8 cellular contexts compared by ENCODE assay signal in genomic region chr12:53381739-53382630, GRCh38. TPM values are rescaled to one million over a fixed set of nuclear protein-coding genes. Genes with fewer than 3 reads are reported as not detected.
DNase-seq lines count a peak whose midpoint lies in the region; ATAC-seq, FAIRE-seq and TF ChIP-seq lines count a peak whose summit lies in the region.

No MANE protein-coding gene starts in this region.

- dilution Hi-C loops in endothelial cell of umbilical vein (cut with MboI; ENCODE audit: extremely low pct_ligation_motif_present, low sequenced_read_pairs): no loop called here

- H2AFZ ChIP-seq in endothelial cell of umbilical vein (ENCODE audit: low read depth, low read length): no peak overlapping the region

- no peak for TF ChIP-seq POLR2A in endothelial cell of umbilical vein (IDR thresholded peaks at IDR 0.05; ENCODE audit: low read depth, low read length)

- peak overlapping the region; percentile 92 for H3K4me2 ChIP-seq in endothelial cell of umbilical vein (ENCODE audit: insufficient read depth, low read length)

- H4K20me1 ChIP-seq in endothelial cell of umbilical vein (replicated peaks; ENCODE audit: control insufficient read depth, extremely low read depth, insufficient read depth, low read length): no peaks in the 10 kb centered on the region

- peak overlapping the region; percentile 81 for H3K9ac ChIP-seq in endothelial cell of umbilical vein (replicated peaks; ENCODE audit: extremely low read depth, insufficient read depth, low read length)

- peak; percentile 36 to 45 for TF ChIP-seq CTCF in endothelial cell of umbilical vein (IDR thresholded peaks at IDR 0.05; ENCODE audit: extremely low read depth in 1 of 2, insufficient read depth in 1 of 2, low read depth in 1 of 2, low read length in 2 of 2)

- peaks cover 57% of the 10 kb centered on the region for H3K36me3 ChIP-seq in KOPT-K1 (ENCODE audit: insufficient read depth, low read length)
- H3K36me3 ChIP-seq in endothelial cell of umbilical vein (ENCODE audit: control insufficient read depth in 2 of 2, extremely low read depth in 1 of 2, insufficient read depth in 2 of 2, low read length in 2 of 2): peaks cover 6 to 12% of the 10 kb centered on the region in 2 experiments

- POLR2A ChIA-PET in endothelial cell of umbilical vein (lab: Charles Lee): interaction anchor here (0.6 kb wide), 1 partner anchor 40 kb away, joined by 6 read pairs; no protein-coding TSS in a partner anchor

- CTCF ChIA-PET in endothelial cell of umbilical vein (lab: Charles Lee): interaction anchor here (1.0 to 4.4 kb wide), 13 partner anchors 20 to 61 kb away, joined by 3 to 87 read pairs (median 7); partner anchors contain the start of gene AAAS

- peaks cover 30% of the 10 kb centered on the region for H3K4me1 ChIP-seq in endothelial cell of umbilical vein (ENCODE audit: control insufficient read depth, extremely low read depth, insufficient read depth, low read length)

- intact Hi-C loops in endothelial cell of umbilical vein (cut with micrococcal nuclease): no loop called here

- peak overlapping the region; percentile 90 for H3K27ac ChIP-seq in KOPT-K1 (ENCODE audit: low read depth, low read length, poor library complexity, severe bottlenecking)
- peak overlapping the region; percentile 76 for H3K27ac ChIP-seq in endothelial cell of umbilical vein (ENCODE audit: insufficient read depth, low read depth, low read length)

- FAIRE-seq in endothelial cell of umbilical vein (lab: Jason Lieb, UNC): peak; percentile 57

- no peaks in the 10 kb centered on the region for H3K9me3 ChIP-seq in KOPT-K1 (ENCODE audit: insufficient read depth, low read length, poor library complexity, severe bottlenecking)
- H3K9me3 ChIP-seq in endothelial cell of umbilical vein (replicated peaks; ENCODE audit: control insufficient read depth, insufficient read depth, low read length): no peaks in the 10 kb centered on the region

- ATAC-seq in GM18868 (IDR thresholded peaks at IDR 0.05; ENCODE audit: unreplicated experiment): no peak
- no peak for ATAC-seq in HG02642 (IDR thresholded peaks at IDR 0.05; ENCODE audit: poor library complexity, unreplicated experiment)

- peak; percentile 72 for DNase-seq in EL
- peak; percentile 25 to 46 for DNase-seq in activated CD4-positive, alpha-beta T cell treated with anti-CD3 and anti-CD28 coated beads for 4 hours
- peak; percentile 45 for DNase-seq in endothelial cell of umbilical vein (ENCODE audit: low read depth, low spot score)
- DNase-seq in mucosa of gallbladder (ENCODE audit: low spot score): peak; percentile 55
- peak; percentile 78 for DNase-seq in ureter (ENCODE audit: low spot score)

- H3K79me2 ChIP-seq in endothelial cell of umbilical vein (ENCODE audit: control insufficient read depth, insufficient read depth, low read length): peaks cover 40% of the 10 kb centered on the region

- H3K27me3 ChIP-seq in endothelial cell of umbilical vein (ENCODE audit: control insufficient read depth in 2 of 2, insufficient read depth in 2 of 2, low read length in 2 of 2): no peaks in the 10 kb centered on the region

- BruUV-seq in endothelial cell of umbilical vein (replicated peaks; lab: Mats Ljungman, UMichigan): no TSS peak

- H3K9me1 ChIP-seq in endothelial cell of umbilical vein (replicated peaks; ENCODE audit: control insufficient read depth, extremely low read depth, insufficient read depth, low read length): no peaks in the 10 kb centered on the region

- peak overlapping the region in 1 of 3 experiments; percentile 81 for H3K4me3 ChIP-seq in endothelial cell of umbilical vein (replicated peaks in 1 of 3; ENCODE audit: insufficient read depth in 1 of 3, low read depth in 1 of 3, low read length in 3 of 3)

TF ChIP-seq in endothelial cell of umbilical vein, 7 proteins besides CTCF, POLR2A, EP300 and RAD21:
- TF ChIP-seq MYC (IDR thresholded peaks at IDR 0.05; ENCODE audit: low read depth, low read length) (no peak), POLR2AphosphoS5 (IDR thresholded peaks at IDR 0.05; ENCODE audit: insufficient read depth, low read depth, low read length) (no peak), GATA2 (IDR thresholded peaks at IDR 0.05; ENCODE audit: insufficient read depth, insufficient read length, low read depth, low read length) (no peak), EZH2 (IDR thresholded peaks at IDR 0.05; ENCODE audit: borderline replicate concordance, low read depth, low read length, severe bottlenecking) (no peak), MAX (IDR thresholded peaks at IDR 0.05; ENCODE audit: insufficient read depth, insufficient read length) (no peak), JUN (IDR thresholded peaks at IDR 0.05; ENCODE audit: borderline replicate concordance, insufficient read depth, insufficient read length, low read depth) (no peak), FOS (IDR thresholded peaks at IDR 0.05; ENCODE audit: borderline replicate concordance, insufficient read depth, low read length) (no peak)

RNA-seq across cellular contexts. Expression of gene SP1, which starts 2.0 kb away (rescaled TPM):
- total RNA-seq in endothelial cell of umbilical vein: 56.3 and 57.7 TPM in 2 replicates
- polyA plus RNA-seq in endothelial cell of umbilical vein: 33.2 and 34.8 TPM in 2 replicates
- polyA plus RNA-seq in endothelial cell of umbilical vein (2011; cell fraction: cytosol; rRNA removed): 20.7 and 21.6 TPM in 2 replicates
- polyA plus RNA-seq in endothelial cell of umbilical vein (2011; cell fraction: nucleus; rRNA removed): 50.7 and 56.1 TPM in 2 replicates
- 21.3 and 21.8 TPM in 2 replicates for polyA plus RNA-seq in endothelial cell of umbilical vein (2012)
- polyA minus RNA-seq in endothelial cell of umbilical vein: 145 and 158 TPM in 2 replicates
- 81.2 TPM for polyA minus RNA-seq in endothelial cell of umbilical vein (2011; cell fraction: cytosol; rRNA and poly(A)+ RNA removed)
- 42.3 and 66.1 TPM in 2 replicates for polyA minus RNA-seq in endothelial cell of umbilical vein (2011; cell fraction: nucleus; rRNA and poly(A)+ RNA removed)
- total RNA-seq in mucosa of gallbladder: 104 TPM
- total RNA-seq in ureter: 104 TPM

RNA-seq across cellular contexts. Expression of gene AMHR2, which starts 41.7 kb away (rescaled TPM):
- total RNA-seq in endothelial cell of umbilical vein: not detected in 2 replicates
- polyA plus RNA-seq in endothelial cell of umbilical vein: not detected in 2 replicates
- not detected in 2 replicates for polyA plus RNA-seq in endothelial cell of umbilical vein (2011; cell fraction: cytosol; rRNA removed)
- not detected in 2 replicates for polyA plus RNA-seq in endothelial cell of umbilical vein (2011; cell fraction: nucleus; rRNA removed)
- polyA plus RNA-seq in endothelial cell of umbilical vein (2012): not detected in 2 replicates
- polyA minus RNA-seq in endothelial cell of umbilical vein: 1.5 TPM in 1 of 2 replicates, not detected in the other
- not detected for polyA minus RNA-seq in endothelial cell of umbilical vein (2011; cell fraction: cytosol; rRNA and poly(A)+ RNA removed)
- not detected in 2 replicates for polyA minus RNA-seq in endothelial cell of umbilical vein (2011; cell fraction: nucleus; rRNA and poly(A)+ RNA removed)
- total RNA-seq in mucosa of gallbladder: 0.60 TPM
- not detected for total RNA-seq in ureter

RNA-seq across cellular contexts. Expression of gene SP7, which starts 45.8 kb away (rescaled TPM):
- total RNA-seq in endothelial cell of umbilical vein (not detected in 2 replicates), mucosa of gallbladder (not detected), ureter (not detected)
- not detected in 2 replicates for polyA plus RNA-seq in endothelial cell of umbilical vein
- polyA plus RNA-seq in endothelial cell of umbilical vein (2011; cell fraction: cytosol; rRNA removed): not detected in 2 replicates
- not detected in 2 replicates for polyA plus RNA-seq in endothelial cell of umbilical vein (2011; cell fraction: nucleus; rRNA removed)
- not detected in 2 replicates for polyA plus RNA-seq in endothelial cell of umbilical vein (2012)
- polyA minus RNA-seq in endothelial cell of umbilical vein: not detected in 2 replicates
- polyA minus RNA-seq in endothelial cell of umbilical vein (2011; cell fraction: cytosol; rRNA and poly(A)+ RNA removed): not detected
- polyA minus RNA-seq in endothelial cell of umbilical vein (2011; cell fraction: nucleus; rRNA and poly(A)+ RNA removed): not detected in 2 replicates

RNA-seq across cellular contexts. Expression of gene PRR13, which starts 59.5 kb away (rescaled TPM):
- total RNA-seq in endothelial cell of umbilical vein: 123 and 139 TPM in 2 replicates
- polyA plus RNA-seq in endothelial cell of umbilical vein: 60.6 and 68.9 TPM in 2 replicates
- polyA plus RNA-seq in endothelial cell of umbilical vein (2011; cell fraction: cytosol; rRNA removed): 90.8 and 105 TPM in 2 replicates
- polyA plus RNA-seq in endothelial cell of umbilical vein (2011; cell fraction: nucleus; rRNA removed): 35.4 and 40.8 TPM in 2 replicates
- polyA plus RNA-seq in endothelial cell of umbilical vein (2012): 258 and 297 TPM in 2 replicates
- polyA minus RNA-seq in endothelial cell of umbilical vein: 52.6 and 64.2 TPM in 2 replicates
- 55.0 TPM for polyA minus RNA-seq in endothelial cell of umbilical vein (2011; cell fraction: cytosol; rRNA and poly(A)+ RNA removed)
- polyA minus RNA-seq in endothelial cell of umbilical vein (2011; cell fraction: nucleus; rRNA and poly(A)+ RNA removed): 15.9 and 22.5 TPM in 2 replicates
- total RNA-seq in mucosa of gallbladder: 326 TPM
- 210 TPM for total RNA-seq in ureter
